1 cellular context compared by ENCODE assay signal in genomic region chr3:45604999-45605398, GRCh38.
TF ChIP-seq lines count a peak whose summit lies in the region.

No MANE protein-coding gene starts in this region.

TF ChIP-seq in IMR-90, 13 proteins besides CTCF, POLR2A, EP300 and RAD21:
- TF ChIP-seq, protein P1, sequence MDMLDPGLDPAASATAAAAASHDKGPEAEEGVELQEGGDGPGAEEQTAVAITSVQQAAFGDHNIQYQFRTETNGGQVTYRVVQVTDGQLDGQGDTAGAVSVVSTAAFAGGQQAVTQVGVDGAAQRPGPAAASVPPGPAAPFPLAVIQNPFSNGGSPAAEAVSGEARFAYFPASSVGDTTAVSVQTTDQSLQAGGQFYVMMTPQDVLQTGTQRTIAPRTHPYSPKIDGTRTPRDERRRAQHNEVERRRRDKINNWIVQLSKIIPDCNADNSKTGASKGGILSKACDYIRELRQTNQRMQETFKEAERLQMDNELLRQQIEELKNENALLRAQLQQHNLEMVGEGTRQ (IDR thresholded peaks at IDR 0.05; ENCODE audit: low read depth, low read length), result no peak
- TF ChIP-seq MAFK (IDR thresholded peaks at IDR 0.05; ENCODE audit: low read depth, low read length) (no peak), BHLHE40 (IDR thresholded peaks at IDR 0.05; ENCODE audit: low read depth, low read length) (no peak), MXI1 (IDR thresholded peaks at IDR 0.05; ENCODE audit: borderline replicate concordance, low read depth, low read length) (no peak), MAZ (IDR thresholded peaks at IDR 0.05; ENCODE audit: borderline replicate concordance, low read depth, low read length) (no peak), CHD1 (IDR thresholded peaks at IDR 0.05; ENCODE audit: low read depth, low read length) (no peak), FOS (IDR thresholded peaks at IDR 0.05; ENCODE audit: low read depth, low read length) (no peak), RCOR1 (IDR thresholded peaks at IDR 0.05; ENCODE audit: insufficient replicate concordance, low read length) (no peak), SMC3 (IDR thresholded peaks at IDR 0.05; ENCODE audit: low read depth, low read length) (no peak), NFE2L2 (IDR thresholded peaks at IDR 0.05; ENCODE audit: low read depth, low read length) (no peak), CEBPB (IDR thresholded peaks at IDR 0.05; ENCODE audit: low read depth, low read length) (no peak), RFX5 (IDR thresholded peaks at IDR 0.05; ENCODE audit: low read depth, low read length) (no peak)
- TF ChIP-seq, protein P2, sequence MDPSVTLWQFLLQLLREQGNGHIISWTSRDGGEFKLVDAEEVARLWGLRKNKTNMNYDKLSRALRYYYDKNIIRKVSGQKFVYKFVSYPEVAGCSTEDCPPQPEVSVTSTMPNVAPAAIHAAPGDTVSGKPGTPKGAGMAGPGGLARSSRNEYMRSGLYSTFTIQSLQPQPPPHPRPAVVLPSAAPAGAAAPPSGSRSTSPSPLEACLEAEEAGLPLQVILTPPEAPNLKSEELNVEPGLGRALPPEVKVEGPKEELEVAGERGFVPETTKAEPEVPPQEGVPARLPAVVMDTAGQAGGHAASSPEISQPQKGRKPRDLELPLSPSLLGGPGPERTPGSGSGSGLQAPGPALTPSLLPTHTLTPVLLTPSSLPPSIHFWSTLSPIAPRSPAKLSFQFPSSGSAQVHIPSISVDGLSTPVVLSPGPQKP (IDR thresholded peaks at IDR 0.05; ENCODE audit: borderline replicate concordance, low read depth, low read length), result no peak
